Comparison of ENCODE assay signal across 1 cellular context in the genomic region with DNA sequence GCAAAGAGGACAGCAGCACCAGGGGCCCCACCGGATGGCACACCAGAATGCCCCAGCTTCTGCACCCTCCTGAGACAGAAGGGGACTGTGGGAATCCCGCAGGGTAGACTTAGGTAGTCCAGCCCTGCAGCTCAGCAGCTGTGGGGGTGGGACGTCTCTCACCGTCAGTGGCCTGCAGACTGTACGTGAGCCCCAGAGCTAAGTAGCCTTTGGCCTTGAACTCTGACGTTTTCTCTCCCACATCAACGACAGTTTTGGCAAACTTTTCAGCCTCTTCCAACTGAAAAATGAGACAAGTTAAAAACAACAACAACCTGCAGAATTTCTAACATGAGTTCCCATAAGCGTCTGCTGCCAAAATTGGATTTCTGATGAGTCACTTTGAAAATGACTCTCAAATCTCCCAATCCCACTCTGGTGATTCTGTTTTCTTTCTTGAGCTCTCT.
TF ChIP-seq lines count a peak whose summit lies in the region.

No MANE protein-coding gene starts in this region.

TF ChIP-seq in GM23338, 12 proteins besides CTCF, POLR2A, EP300 and RAD21 (continued from another document):
- TF ChIP-seq, protein P1, sequence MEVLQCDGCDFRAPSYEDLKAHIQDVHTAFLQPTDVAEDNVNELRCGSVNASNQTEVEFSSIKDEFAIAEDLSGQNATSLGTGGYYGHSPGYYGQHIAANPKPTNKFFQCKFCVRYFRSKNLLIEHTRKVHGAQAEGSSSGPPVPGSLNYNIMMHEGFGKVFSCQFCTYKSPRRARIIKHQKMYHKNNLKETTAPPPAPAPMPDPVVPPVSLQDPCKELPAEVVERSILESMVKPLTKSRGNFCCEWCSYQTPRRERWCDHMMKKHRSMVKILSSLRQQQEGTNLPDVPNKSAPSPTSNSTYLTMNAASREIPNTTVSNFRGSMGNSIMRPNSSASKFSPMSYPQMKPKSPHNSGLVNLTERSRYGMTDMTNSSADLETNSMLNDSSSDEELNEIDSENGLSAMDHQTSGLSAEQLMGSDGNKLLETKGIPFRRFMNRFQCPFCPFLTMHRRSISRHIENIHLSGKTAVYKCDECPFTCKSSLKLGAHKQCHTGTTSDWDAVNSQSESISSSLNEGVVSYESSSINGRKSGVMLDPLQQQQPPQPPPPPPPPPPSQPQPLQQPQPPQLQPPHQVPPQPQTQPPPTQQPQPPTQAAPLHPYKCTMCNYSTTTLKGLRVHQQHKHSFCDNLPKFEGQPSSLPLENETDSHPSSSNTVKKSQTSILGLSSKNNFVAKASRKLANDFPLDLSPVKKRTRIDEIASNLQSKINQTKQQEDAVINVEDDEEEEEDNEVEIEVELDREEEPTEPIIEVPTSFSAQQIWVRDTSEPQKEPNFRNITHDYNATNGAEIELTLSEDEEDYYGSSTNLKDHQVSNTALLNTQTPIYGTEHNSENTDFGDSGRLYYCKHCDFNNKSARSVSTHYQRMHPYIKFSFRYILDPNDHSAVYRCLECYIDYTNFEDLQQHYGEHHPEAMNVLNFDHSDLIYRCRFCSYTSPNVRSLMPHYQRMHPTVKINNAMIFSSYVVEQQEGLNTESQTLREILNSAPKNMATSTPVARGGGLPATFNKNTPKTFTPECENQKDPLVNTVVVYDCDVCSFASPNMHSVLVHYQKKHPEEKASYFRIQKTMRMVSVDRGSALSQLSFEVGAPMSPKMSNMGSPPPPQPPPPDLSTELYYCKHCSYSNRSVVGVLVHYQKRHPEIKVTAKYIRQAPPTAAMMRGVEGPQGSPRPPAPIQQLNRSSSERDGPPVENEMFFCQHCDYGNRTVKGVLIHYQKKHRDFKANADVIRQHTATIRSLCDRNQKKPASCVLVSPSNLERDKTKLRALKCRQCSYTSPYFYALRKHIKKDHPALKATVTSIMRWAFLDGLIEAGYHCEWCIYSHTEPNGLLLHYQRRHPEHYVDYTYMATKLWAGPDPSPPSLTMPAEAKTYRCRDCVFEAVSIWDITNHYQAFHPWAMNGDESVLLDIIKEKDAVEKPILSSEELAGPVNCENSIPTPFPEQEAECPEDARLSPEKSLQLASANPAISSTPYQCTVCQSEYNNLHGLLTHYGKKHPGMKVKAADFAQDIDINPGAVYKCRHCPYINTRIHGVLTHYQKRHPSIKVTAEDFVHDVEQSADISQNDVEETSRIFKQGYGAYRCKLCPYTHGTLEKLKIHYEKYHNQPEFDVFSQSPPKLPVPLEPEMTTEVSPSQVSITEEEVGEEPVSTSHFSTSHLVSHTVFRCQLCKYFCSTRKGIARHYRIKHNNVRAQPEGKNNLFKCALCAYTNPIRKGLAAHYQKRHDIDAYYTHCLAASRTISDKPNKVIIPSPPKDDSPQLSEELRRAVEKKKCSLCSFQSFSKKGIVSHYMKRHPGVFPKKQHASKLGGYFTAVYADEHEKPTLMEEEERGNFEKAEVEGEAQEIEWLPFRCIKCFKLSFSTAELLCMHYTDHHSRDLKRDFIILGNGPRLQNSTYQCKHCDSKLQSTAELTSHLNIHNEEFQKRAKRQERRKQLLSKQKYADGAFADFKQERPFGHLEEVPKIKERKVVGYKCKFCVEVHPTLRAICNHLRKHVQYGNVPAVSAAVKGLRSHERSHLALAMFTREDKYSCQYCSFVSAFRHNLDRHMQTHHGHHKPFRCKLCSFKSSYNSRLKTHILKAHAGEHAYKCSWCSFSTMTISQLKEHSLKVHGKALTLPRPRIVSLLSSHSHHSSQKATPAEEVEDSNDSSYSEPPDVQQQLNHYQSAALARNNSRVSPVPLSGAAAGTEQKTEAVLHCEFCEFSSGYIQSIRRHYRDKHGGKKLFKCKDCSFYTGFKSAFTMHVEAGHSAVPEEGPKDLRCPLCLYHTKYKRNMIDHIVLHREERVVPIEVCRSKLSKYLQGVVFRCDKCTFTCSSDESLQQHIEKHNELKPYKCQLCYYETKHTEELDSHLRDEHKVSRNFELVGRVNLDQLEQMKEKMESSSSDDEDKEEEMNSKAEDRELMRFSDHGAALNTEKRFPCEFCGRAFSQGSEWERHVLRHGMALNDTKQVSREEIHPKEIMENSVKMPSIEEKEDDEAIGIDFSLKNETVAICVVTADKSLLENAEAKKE (CRISPR knock-in tag; IDR thresholded peaks at IDR 0.05): no peak
- TF ChIP-seq CREB1 (CRISPR knock-in tag; IDR thresholded peaks at IDR 0.05; ENCODE audit: low read depth) (no peak), NANOG (IDR thresholded peaks at IDR 0.05; ENCODE audit: borderline replicate concordance) (no peak), POLR2AphosphoS5 (IDR thresholded peaks at IDR 0.05; ENCODE audit: low read depth) (no peak), ZNF331 (CRISPR knock-in tag; IDR thresholded peaks at IDR 0.05; ENCODE audit: low read depth) (no peak), ZNF114 (CRISPR knock-in tag; IDR thresholded peaks at IDR 0.05) (no peak), EZH2 (IDR thresholded peaks at IDR 0.05; ENCODE audit: low read depth, unreplicated experiment) (no peak), EZH2phosphoT487 (IDR thresholded peaks at IDR 0.05; ENCODE audit: unreplicated experiment) (no peak), JUNB (IDR thresholded peaks at IDR 0.05; ENCODE audit: unreplicated experiment) (no peak)
- TF ChIP-seq, protein P2, sequence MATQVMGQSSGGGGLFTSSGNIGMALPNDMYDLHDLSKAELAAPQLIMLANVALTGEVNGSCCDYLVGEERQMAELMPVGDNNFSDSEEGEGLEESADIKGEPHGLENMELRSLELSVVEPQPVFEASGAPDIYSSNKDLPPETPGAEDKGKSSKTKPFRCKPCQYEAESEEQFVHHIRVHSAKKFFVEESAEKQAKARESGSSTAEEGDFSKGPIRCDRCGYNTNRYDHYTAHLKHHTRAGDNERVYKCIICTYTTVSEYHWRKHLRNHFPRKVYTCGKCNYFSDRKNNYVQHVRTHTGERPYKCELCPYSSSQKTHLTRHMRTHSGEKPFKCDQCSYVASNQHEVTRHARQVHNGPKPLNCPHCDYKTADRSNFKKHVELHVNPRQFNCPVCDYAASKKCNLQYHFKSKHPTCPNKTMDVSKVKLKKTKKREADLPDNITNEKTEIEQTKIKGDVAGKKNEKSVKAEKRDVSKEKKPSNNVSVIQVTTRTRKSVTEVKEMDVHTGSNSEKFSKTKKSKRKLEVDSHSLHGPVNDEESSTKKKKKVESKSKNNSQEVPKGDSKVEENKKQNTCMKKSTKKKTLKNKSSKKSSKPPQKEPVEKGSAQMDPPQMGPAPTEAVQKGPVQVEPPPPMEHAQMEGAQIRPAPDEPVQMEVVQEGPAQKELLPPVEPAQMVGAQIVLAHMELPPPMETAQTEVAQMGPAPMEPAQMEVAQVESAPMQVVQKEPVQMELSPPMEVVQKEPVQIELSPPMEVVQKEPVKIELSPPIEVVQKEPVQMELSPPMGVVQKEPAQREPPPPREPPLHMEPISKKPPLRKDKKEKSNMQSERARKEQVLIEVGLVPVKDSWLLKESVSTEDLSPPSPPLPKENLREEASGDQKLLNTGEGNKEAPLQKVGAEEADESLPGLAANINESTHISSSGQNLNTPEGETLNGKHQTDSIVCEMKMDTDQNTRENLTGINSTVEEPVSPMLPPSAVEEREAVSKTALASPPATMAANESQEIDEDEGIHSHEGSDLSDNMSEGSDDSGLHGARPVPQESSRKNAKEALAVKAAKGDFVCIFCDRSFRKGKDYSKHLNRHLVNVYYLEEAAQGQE (IDR thresholded peaks at IDR 0.05; ENCODE audit: unreplicated experiment): no peak
- TF ChIP-seq, protein P3, sequence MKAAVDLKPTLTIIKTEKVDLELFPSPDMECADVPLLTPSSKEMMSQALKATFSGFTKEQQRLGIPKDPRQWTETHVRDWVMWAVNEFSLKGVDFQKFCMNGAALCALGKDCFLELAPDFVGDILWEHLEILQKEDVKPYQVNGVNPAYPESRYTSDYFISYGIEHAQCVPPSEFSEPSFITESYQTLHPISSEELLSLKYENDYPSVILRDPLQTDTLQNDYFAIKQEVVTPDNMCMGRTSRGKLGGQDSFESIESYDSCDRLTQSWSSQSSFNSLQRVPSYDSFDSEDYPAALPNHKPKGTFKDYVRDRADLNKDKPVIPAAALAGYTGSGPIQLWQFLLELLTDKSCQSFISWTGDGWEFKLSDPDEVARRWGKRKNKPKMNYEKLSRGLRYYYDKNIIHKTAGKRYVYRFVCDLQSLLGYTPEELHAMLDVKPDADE (IDR thresholded peaks at IDR 0.05): no peak
